ENCODE assay signal across 10 cellular contexts in the genomic region with DNA sequence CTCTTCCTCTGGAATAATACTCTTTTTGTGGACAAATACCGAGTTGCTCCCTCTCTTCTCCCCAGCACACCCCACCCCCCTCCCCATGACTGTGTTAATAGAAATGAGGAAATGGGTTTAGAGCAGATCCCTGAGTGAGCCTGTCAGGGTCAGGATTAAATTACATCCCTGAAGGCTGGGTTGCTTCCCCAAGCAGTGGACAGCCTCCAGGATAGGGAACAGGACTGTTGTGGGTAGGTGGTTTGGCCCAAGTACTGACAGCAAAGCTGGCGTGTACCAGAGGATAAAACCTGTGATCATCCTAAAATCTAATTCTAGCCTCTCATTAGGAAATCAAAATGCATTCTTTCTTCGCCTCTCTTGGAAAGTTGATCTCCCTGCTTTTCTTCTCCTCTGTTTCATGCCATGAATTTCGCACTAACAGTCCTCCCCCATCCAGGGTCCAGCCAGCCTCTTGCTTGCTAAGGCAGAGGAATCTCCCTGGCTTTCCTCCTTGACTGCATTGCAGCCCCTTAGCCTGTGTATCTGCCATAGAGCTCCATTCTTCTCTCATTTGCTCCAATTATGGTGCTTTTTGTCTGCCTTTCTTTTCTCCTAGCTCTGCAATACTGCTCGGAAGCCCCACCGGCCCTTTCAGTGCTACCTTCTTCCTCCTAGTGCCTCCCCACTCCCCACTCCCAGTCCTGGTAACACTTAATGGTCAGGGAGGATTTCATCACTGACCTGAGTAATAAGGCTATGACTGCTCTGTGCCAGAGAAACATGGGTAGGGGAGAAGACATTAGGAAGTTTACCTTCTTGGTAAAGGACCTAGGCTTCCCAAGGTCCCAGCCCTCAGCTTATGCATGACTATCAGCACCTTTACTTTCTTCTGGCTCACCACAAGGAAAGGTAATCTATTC. TPM values are rescaled to one million over a fixed set of nuclear protein-coding genes. Genes with fewer than 3 reads are reported as not detected.
DNase-seq lines count a peak whose midpoint lies in the region; ATAC-seq, FAIRE-seq and TF ChIP-seq lines count a peak whose summit lies in the region.
"Had no signal": no experiment of that assay in that cellular context is flagged by ENCODE, and none has a peak within 500 bp of the region (broad histone marks: within the 10 kb centered on the region; RNA-seq: fewer than 3 reads in every experiment).

No MANE protein-coding gene starts in this region.

- H3K36me3 ChIP-seq in CD4-positive, alpha-beta memory T cell (ENCODE audit: insufficient read depth, low read length): no peaks in the 10 kb centered on the region

- FAIRE-seq in H54 (lab: Jason Lieb, UNC): no peak

- H3K27ac ChIP-seq in cingulate gyrus (ENCODE audit: low read depth, low read length): peak overlapping the region; percentile 50
- H3K27ac ChIP-seq in CD4-positive, alpha-beta memory T cell (ENCODE audit: low read depth, low read length): no peak overlapping the region
- H3K27ac ChIP-seq: KMS-11, right lobe of liver had no signal

- no peaks in the 10 kb centered on the region for H3K4me1 ChIP-seq in CD4-positive, alpha-beta memory T cell (ENCODE audit: insufficient read depth, low read length)

- H3K27me3 ChIP-seq in CD4-positive, alpha-beta memory T cell (ENCODE audit: insufficient read depth, low read length): no peaks in the 10 kb centered on the region
- H3K27me3 ChIP-seq: right lobe of liver had no signal

- no peak for TF ChIP-seq CTCF in NB4 (IDR thresholded peaks at IDR 0.05; ENCODE audit: low read depth, low read length)
- no peak for TF ChIP-seq CTCF in neural crest cell (conservative IDR thresholded peaks at IDR 0.05)

- peak overlapping the region; percentile 13 for H3K4me3 Mint-ChIP-seq in neural crest cell
- no peak overlapping the region for H3K4me3 Mint-ChIP-seq in CD4-positive, alpha-beta memory T cell

- no peaks in the 10 kb centered on the region for H3K9me3 Mint-ChIP-seq in neural crest cell
- no peaks in the 10 kb centered on the region for H3K9me3 Mint-ChIP-seq in CD4-positive, alpha-beta memory T cell

- peaks cover 15% of the 10 kb centered on the region for H3K36me3 Mint-ChIP-seq in neural crest cell (ENCODE audit: low read depth)
- H3K36me3 Mint-ChIP-seq in CD4-positive, alpha-beta memory T cell: peaks cover 38 to 58% of the 10 kb centered on the region in 2 donors

- intact Hi-C loops in CD4-positive, alpha-beta memory T cell (cut with micrococcal nuclease): no loop called here

- no peak for ATAC-seq in HG03280 (IDR thresholded peaks at IDR 0.05; ENCODE audit: unreplicated experiment)

- POLR2A ChIA-PET in CD4-positive, alpha-beta memory T cell (lab: Charles Lee; ENCODE audit: partially characterized antibody): no interaction called here

- H3K4me1 Mint-ChIP-seq in neural crest cell: peaks cover 70% of the 10 kb centered on the region
- H3K4me1 Mint-ChIP-seq in CD4-positive, alpha-beta memory T cell: peaks cover 0 to 12% (median 2%) of the 10 kb centered on the region in 4 donors

- H3K9me3 ChIP-seq in CD4-positive, alpha-beta memory T cell (ENCODE audit: control insufficient read depth in 1 of 2, low read length in 2 of 2): no peaks in the 10 kb centered on the region
- H3K9me3 ChIP-seq: right lobe of liver had no signal

- no peaks in the 10 kb centered on the region for H3K27me3 Mint-ChIP-seq in neural crest cell (ENCODE audit: low read depth)
- H3K27me3 Mint-ChIP-seq in CD4-positive, alpha-beta memory T cell: no peaks in the 10 kb centered on the region

- CTCF ChIA-PET in CD4-positive, alpha-beta memory T cell (lab: Charles Lee; ENCODE audit: partially characterized antibody): interaction anchor here (1.5 kb wide), 1 partner anchor 12 kb away, joined by 3 read pairs; no protein-coding TSS in a partner anchor

- H3K27ac Mint-ChIP-seq in neural crest cell (ENCODE audit: unreplicated experiment): no peak overlapping the region
- peak overlapping the region in 1 of 7 donors; percentile 4 for H3K27ac Mint-ChIP-seq in CD4-positive, alpha-beta memory T cell

- DNase-seq in CD1c-positive myeloid dendritic cell (ENCODE audit: extremely low spot score) (peak; percentile 25), NB4 (ENCODE audit: low read depth) (peak; percentile 25), neural crest cell (ENCODE audit: low read depth, low spot score) (no peak), H54 (ENCODE audit: insufficient read length, low spot score) (no peak), T-helper 1 cell (no peak)
- no peak for DNase-seq in CD4-positive, alpha-beta memory T cell
- DNase-seq: right lobe of liver had no signal

- no peak for TF ChIP-seq POLR2A in NB4 (IDR thresholded peaks at IDR 0.05; ENCODE audit: extremely low read depth, insufficient read length)
- no peak for TF ChIP-seq POLR2A in H54 (IDR thresholded peaks at IDR 0.05; ENCODE audit: low read depth, low read length)

- H3K4me3 ChIP-seq in NB4 (ENCODE audit: low read depth, low read length): no peak overlapping the region
- no peak overlapping the region for H3K4me3 ChIP-seq in CD4-positive, alpha-beta memory T cell (ENCODE audit: low read length in 2 of 2)
- H3K4me3 ChIP-seq: right lobe of liver had no signal

RNA-seq across cellular contexts. Expression of a gene that starts 8.4 kb away (rescaled TPM):
- 67.5 and 67.6 TPM in 2 replicates for total RNA-seq in neural crest cell
- not detected for total RNA-seq in CD4-positive, alpha-beta memory T cell
- polyA plus RNA-seq in CD4-positive, alpha-beta memory T cell: not detected

Comparison
In these comparisons a context has a peak if more than half of its experiments do, and no peak if none do; other contexts are left out.
1. DNase-seq: peak in CD1c-positive myeloid dendritic cell (single experiment) and NB4 (single experiment); none in neural crest cell (single experiment), H54 (single experiment), CD4-positive, alpha-beta memory T cell (0 of 5) and T-helper 1 cell (0 of 5).
2. RNA of a gene that starts 8.4 kb away (total RNA-seq): 67.5 to 67.6 TPM in neural crest cell; not detected in CD4-positive, alpha-beta memory T cell; every median in the first group is over 10 times any median in the second.